In genomic region chr11:116729501-116730240, GRCh38 we compare ENCODE assay signal across 24 cellular contexts. TPM values are rescaled to one million over a fixed set of nuclear protein-coding genes. Genes with fewer than 3 reads are reported as not detected.
DNase-seq lines count a peak whose midpoint lies in the region; TF ChIP-seq lines count a peak whose summit lies in the region.
"Had no signal": no experiment of that assay in that cellular context is flagged by ENCODE, and none has a peak within 500 bp of the region (broad histone marks: within the 10 kb centered on the region; RNA-seq: fewer than 3 reads in every experiment).

No MANE protein-coding gene starts in this region.

- no peak overlapping the region for H3K23ac ChIP-seq in H9 (ENCODE audit: insufficient read length, low read depth, low read length)

- CTCF ChIA-PET in GM10248 (lab: Yijun Ruan, JAX), result interaction anchor here (1.3 to 1.8 kb wide), 2 partner anchors 9 to 13 kb away, joined by 5 to 8 read pairs; no protein-coding TSS in a partner anchor

- H3K4me1 Mint-ChIP-seq in H9, result peaks cover 34 to 58% of the 10 kb centered on the region in 2 experiments

- no CpG with 5 or more reads among the region's 8 CpGs for WGBS in H9 (ENCODE audit: extremely low coverage, insufficient read length, low lambda C conversion rate)

- no peak overlapping the region for H4K91ac ChIP-seq in H9 (ENCODE audit: insufficient read length, low read depth, low read length)

- POLR2A ChIA-PET in GM10248 (lab: Yijun Ruan, JAX), result no interaction called here

- H3K36me3 Mint-ChIP-seq in H9 (ENCODE audit: insufficient read depth in 1 of 3, low read depth in 3 of 3), result no peaks in the 10 kb centered on the region

- no peak overlapping the region for H3K9ac ChIP-seq in H9 (ENCODE audit: extremely low read depth, insufficient read length, low read length)
- H3K9ac ChIP-seq: BLaER1, GM23248 had no signal

- no peaks in the 10 kb centered on the region for H3K9me3 ChIP-seq in H9 (ENCODE audit: control insufficient read depth, low read depth, low read length)
- H3K9me3 ChIP-seq: BLaER1, HAP-1, SJCRH30 had no signal

- peak overlapping the region in 1 of 3 experiments; percentile 86; a peak in 1 of 7 replicates for H3K27ac Mint-ChIP-seq in H9
- H3K27ac Mint-ChIP-seq: CD4-positive, alpha-beta T cell; HFFc6 had no signal

- no peak overlapping the region for H3T11ph ChIP-seq in H9 (ENCODE audit: low read length)

- peaks cover 2% of the 10 kb centered on the region; the same call in 1 of the 2 replicates for H3K4me1 ChIP-seq in H9 (ENCODE audit: insufficient read depth, low read length)
- H3K4me1 ChIP-seq: BLaER1, HAP-1, SJCRH30 had no signal

- no peaks in the 10 kb centered on the region; the same call in 1 of the 2 replicates for H3K27me3 ChIP-seq in H9 (ENCODE audit: insufficient read depth, low read length)
- H3K27me3 ChIP-seq: BLaER1, SJCRH30 had no signal

- no peak overlapping the region for H3K56ac ChIP-seq in H9 (ENCODE audit: insufficient read length, low read depth, low read length)

- no peak overlapping the region for H2BK15ac ChIP-seq in H9 (ENCODE audit: low read depth, low read length)

- H3K27me3 Mint-ChIP-seq in H9 (ENCODE audit: low read depth), result peaks cover 16% of the 10 kb centered on the region

- no peak overlapping the region for H2BK20ac ChIP-seq in H9 (ENCODE audit: low read depth, low read length, poor library complexity, severe bottlenecking)

- peaks cover 4% of the 10 kb centered on the region for H3K23me2 ChIP-seq in H9 (ENCODE audit: insufficient read length, low read depth, low read length, poor library complexity, severe bottlenecking)

- no peak overlapping the region for H2BK5ac ChIP-seq in H9 (ENCODE audit: insufficient read length, low read length)

- no peak overlapping the region for H4K8ac ChIP-seq in H9 (replicated peaks; ENCODE audit: insufficient read length, low read depth, low read length)

- H2BK12ac ChIP-seq in H9 (ENCODE audit: insufficient read length, low read depth, low read length), result no peak overlapping the region

- H2BK120ac ChIP-seq in H9 (ENCODE audit: low read depth, low read length, poor library complexity, severe bottlenecking), result no peak overlapping the region

- H3K9me3 Mint-ChIP-seq in H9, result no peaks in the 10 kb centered on the region; a peak in 1 of 5 replicates
- H3K9me3 Mint-ChIP-seq: CD4-positive, alpha-beta T cell; HFFc6 had no signal

- no peak for TF ChIP-seq CTCF in H9 (conservative IDR thresholded peaks at IDR 0.05)
- no peak for TF ChIP-seq CTCF in GM10248 (IDR thresholded peaks at IDR 0.05; ENCODE audit: control extremely low read depth, extremely low read depth, low read depth, missing control alignments)

- no peak overlapping the region for H3K4ac ChIP-seq in H9 (ENCODE audit: low read depth, low read length)

- no peaks in the 10 kb centered on the region for H4K20me1 ChIP-seq in H9 (ENCODE audit: control insufficient read depth, insufficient read depth, insufficient read length)
- H4K20me1 ChIP-seq: BLaER1 had no signal

- H3K14ac ChIP-seq in H9 (ENCODE audit: insufficient read depth, low read length), result no peak overlapping the region; the same call in 1 of the 2 replicates

- no peak overlapping the region for H2AK5ac ChIP-seq in H9 (ENCODE audit: insufficient read length, low read length)

- no peak overlapping the region for H2AFZ ChIP-seq in H9 (ENCODE audit: low read length)
- H2AFZ ChIP-seq: GM23248, PC-9 had no signal

- no peak overlapping the region for H4K5ac ChIP-seq in H9 (ENCODE audit: insufficient read length, low read depth, low read length)

- no peaks in the 10 kb centered on the region for H3K79me2 ChIP-seq in H9 (ENCODE audit: insufficient read depth, low read length)

- DNase-seq in H9, result no peak
- DNase-seq in caudate nucleus (lab: John Stamatoyannopoulos, UW), result no peak
- DNase-seq in mesenteric fat pad (ENCODE audit: low spot score), result peak; percentile 57
- peak in 1 of 49 donors; percentile 32 for DNase-seq in substantia nigra (lab: John Stamatoyannopoulos, UW)
- DNase-seq in pons (ENCODE audit: low spot score), result no peak
- DNase-seq in NCI-H524 treated with DMSO at 0.1 percent for 48 hours (lab: John Stamatoyannopoulos, UW), result no peak
- no peak for DNase-seq in GM10248 (ENCODE audit: extremely low spot score)
- DNase-seq: CD4-positive, alpha-beta T cell; DMS53; GM23248; HFFc6; Karpas-422; NCI-H1092; NCI-H1417 treated with DMSO at 0.1 percent for 48 hours; NCI-H1694 treated with DMSO at 0.1 percent for 48 hours; NCI-H2081; NCI-H2171 treated with DMSO at 0.1 percent for 48 hours; NCI-H345; NCI-H510A treated with DMSO at 0.1 percent for 48 hours; NCI-H748 treated with DMSO at 0.1 percent for 48 hours; PC-9; SJCRH30 had no signal

- H3K27ac ChIP-seq in H9 (ENCODE audit: insufficient read length, low read depth, low read length) (no peak overlapping the region), caudate nucleus (ENCODE audit: low read depth, low read length) (peak overlapping the region; percentile 55), substantia nigra (ENCODE audit: low read depth, low read length, poor library complexity, severe bottlenecking) (peak overlapping the region; percentile 24)
- H3K27ac ChIP-seq: BLaER1, GM23248, PC-9, SJCRH30 had no signal

- H3K4me3 Mint-ChIP-seq in H9, result no peak overlapping the region
- H3K4me3 Mint-ChIP-seq: CD4-positive, alpha-beta T cell; HFFc6 had no signal

- H3K4me2 ChIP-seq in H9 (ENCODE audit: insufficient read depth, insufficient read length, low read length), result no peak overlapping the region
- H3K4me2 ChIP-seq: BLaER1, PC-9 had no signal

- H3K18ac ChIP-seq in H9 (ENCODE audit: insufficient read length, low read depth, low read length), result peak overlapping the region; percentile 33

- no peaks in the 10 kb centered on the region for H3K79me1 ChIP-seq in H9 (ENCODE audit: insufficient read depth, low read depth, low read length, poor library complexity, severe bottlenecking)

RNA-seq across cellular contexts. Expression of gene BUD13, which starts 43.1 kb away (rescaled TPM):
- total RNA-seq in H9 (2021), result 29.3 and 30.0 TPM in 2 replicates
- total RNA-seq in mesenteric fat pad, result 13.4 TPM

RNA-seq across cellular contexts. Expression of gene ZPR1, which starts 58.2 kb away (rescaled TPM):
- total RNA-seq in H9 (2021) (77.2 and 82.0 TPM in 2 replicates), mesenteric fat pad (79.1 TPM)
